ENCODE assay signal across 13 cellular contexts in genomic region chr5:156201793-156202388, GRCh38.
DNase-seq lines count a peak whose midpoint lies in the region; ATAC-seq and TF ChIP-seq lines count a peak whose summit lies in the region.
"Had no signal": no experiment of that assay in that cellular context is flagged by ENCODE, and none has a peak within 500 bp of the region (broad histone marks: within the 10 kb centered on the region; RNA-seq: fewer than 3 reads in every experiment).

No MANE protein-coding gene starts in this region.

- no peaks in the 10 kb centered on the region for H3K27me3 ChIP-seq in right atrium auricular region
- H3K27me3 ChIP-seq in lower lobe of right lung (ENCODE audit: low read depth): no peaks in the 10 kb centered on the region
- H3K27me3 ChIP-seq: spleen had no signal

- peak in 1 of 2 donors; percentile 95 for ATAC-seq in left cardiac atrium
- no peak for ATAC-seq in lower lobe of right lung
- no peak for ATAC-seq in GM19397 (IDR thresholded peaks at IDR 0.05; ENCODE audit: unreplicated experiment)
- ATAC-seq: naive thymus-derived CD4-positive, alpha-beta T cell had no signal

- no peak overlapping the region for H3K27ac ChIP-seq in right atrium auricular region
- no peak overlapping the region for H3K27ac ChIP-seq in lower lobe of right lung
- H3K27ac ChIP-seq: spleen had no signal

- H3K9me3 ChIP-seq in right atrium auricular region: no peaks in the 10 kb centered on the region
- no peaks in the 10 kb centered on the region for H3K9me3 ChIP-seq in lower lobe of right lung
- H3K9me3 ChIP-seq: spleen had no signal

- TF ChIP-seq CTCF in right atrium auricular region (IDR thresholded peaks at IDR 0.05) (no peak), lower lobe of right lung (IDR thresholded peaks at IDR 0.05) (no peak)

- H3K36me3 ChIP-seq in right atrium auricular region: no peaks in the 10 kb centered on the region
- no peaks in the 10 kb centered on the region for H3K36me3 ChIP-seq in lower lobe of right lung
- H3K36me3 ChIP-seq: spleen had no signal

- DNase-seq in left cardiac atrium (peak; percentile 22), right atrium auricular region (ENCODE audit: low spot score) (no peak), amniotic stem cell (lab: John Stamatoyannopoulos, UW) (peak; percentile 46), iPS-NIHi7 (ENCODE audit: extremely low spot score) (peak; percentile 13), NCI-H2196 treated with DMSO at 0.1 percent for 48 hours (lab: John Stamatoyannopoulos, UW; ENCODE audit: unreplicated experiment) (no peak), lower lobe of right lung (no peak), NCI-H1092 treated with DMSO at 0.1 percent for 48 hours (lab: John Stamatoyannopoulos, UW) (no peak)
- DNase-seq: ACHN; DND-41; Karpas-422; naive thymus-derived CD4-positive, alpha-beta T cell; spleen had no signal

- H3K4me1 ChIP-seq in right atrium auricular region (peaks cover 0 to 8% of the 10 kb centered on the region in 2 donors), lower lobe of right lung (no peaks in the 10 kb centered on the region)
- H3K4me1 ChIP-seq: spleen had no signal

- intact Hi-C loops in left cardiac atrium (cut with DNase I): no loop called here
- intact Hi-C loops in lower lobe of right lung (cut with DNase I): no loop called here

- no peak overlapping the region for H3K4me3 ChIP-seq in right atrium auricular region
- H3K4me3 ChIP-seq in lower lobe of right lung: no peak overlapping the region
- H3K4me3 ChIP-seq: spleen had no signal

Comparison
In these comparisons a context has a peak if more than half of its experiments do, and no peak if none do; other contexts are left out.
1. DNase-seq: peak in left cardiac atrium (single experiment), amniotic stem cell (single experiment) and iPS-NIHi7 (single experiment); none in right atrium auricular region (single experiment), NCI-H2196 treated with DMSO at 0.1 percent for 48 hours (single experiment), lower lobe of right lung (single experiment) and NCI-H1092 treated with DMSO at 0.1 percent for 48 hours (single experiment).